ENCODE assay signal across 8 cellular contexts in genomic region chr6:46129301-46129633, GRCh38. TPM values are rescaled to one million over a fixed set of nuclear protein-coding genes. Genes with fewer than 3 reads are reported as not detected.
A peak's percentile ranks its signal among the peaks of the same experiment; 100 is the strongest.
DNase-seq lines count a peak whose midpoint lies in the region; ATAC-seq and TF ChIP-seq lines count a peak whose summit lies in the region.

No MANE protein-coding gene starts in this region.

- no peaks in the 10 kb centered on the region for H3K79me2 ChIP-seq in Karpas-422 (ENCODE audit: low read length)
- H3K79me2 ChIP-seq in neural cell (replicated peaks; ENCODE audit: insufficient read depth, low read length): no peaks in the 10 kb centered on the region

- H3K4me3 ChIP-seq in Caco-2 (ENCODE audit: low read depth, low read length): peak overlapping the region; percentile 61
- H3K4me3 ChIP-seq in Karpas-422 (ENCODE audit: low read length): peak overlapping the region; percentile 76
- H3K4me3 ChIP-seq in ectodermal cell (ENCODE audit: insufficient read depth, low read depth, low read length): peak overlapping the region; percentile 79
- H3K4me3 ChIP-seq in neural cell (ENCODE audit: low read length): peak overlapping the region; percentile 83

- no peaks in the 10 kb centered on the region for H3K9me3 ChIP-seq in Caco-2
- H3K9me3 ChIP-seq in Karpas-422 (ENCODE audit: low read length): no peaks in the 10 kb centered on the region
- H3K9me3 ChIP-seq in ectodermal cell (ENCODE audit: control insufficient read depth, low read length): no peaks in the 10 kb centered on the region
- H3K9me3 ChIP-seq in neural cell (ENCODE audit: low read length): no peaks in the 10 kb centered on the region

- POLR2A ChIA-PET in Caco-2 (lab: Charles Lee): no interaction called here

- no peaks in the 10 kb centered on the region for H3K9me3 Mint-ChIP-seq in Caco-2 (ENCODE audit: unreplicated experiment)

- ATAC-seq in GM21515 (IDR thresholded peaks at IDR 0.05; ENCODE audit: unreplicated experiment): peak; percentile 10

- H3K27ac ChIP-seq in Karpas-422 (ENCODE audit: low read length): no peak overlapping the region
- H3K27ac ChIP-seq in ectodermal cell (ENCODE audit: insufficient read depth, low read depth, low read length, poor library complexity, severe bottlenecking): no peak overlapping the region
- no peak overlapping the region for H3K27ac ChIP-seq in neural cell (ENCODE audit: low read length)

- BruUV-seq in Caco-2 (replicated peaks; lab: Mats Ljungman, UMichigan): no TSS peak

- H3K27me3 ChIP-seq in Caco-2 (replicated peaks; ENCODE audit: control insufficient read depth, insufficient read depth, low read length) (no peaks in the 10 kb centered on the region; the same call in 1 of the 2 replicates), Karpas-422 (ENCODE audit: low read length) (no peaks in the 10 kb centered on the region; the same call in 1 of the 2 replicates), ectodermal cell (ENCODE audit: control insufficient read depth, insufficient read depth, low read length, poor library complexity, severe bottlenecking) (peaks cover 10% of the 10 kb centered on the region), neural cell (ENCODE audit: insufficient read depth, low read depth, low read length) (no peaks in the 10 kb centered on the region)

- TF ChIP-seq EP300 in neural cell (conservative IDR thresholded peaks at IDR 0.05; ENCODE audit: poor library complexity, severe bottlenecking): no peak

- no peaks in the 10 kb centered on the region for H3K36me3 Mint-ChIP-seq in Caco-2 (ENCODE audit: insufficient read depth, unreplicated experiment)

- peak overlapping the region; percentile 64 for H3K9ac ChIP-seq in Karpas-422 (ENCODE audit: low read length)
- peak overlapping the region; percentile 38 for H3K9ac ChIP-seq in neural cell (ENCODE audit: low read length)

- DNase-seq in Caco-2: no peak
- peak; percentile 52 for DNase-seq in Karpas-422
- no peak for DNase-seq in HT-29 (ENCODE audit: low spot score)
- no peak for DNase-seq in hypothalamus (lab: John Stamatoyannopoulos, UW)
- DNase-seq in NCI-H1436 treated with DMSO at 0.1 percent for 48 hours (lab: John Stamatoyannopoulos, UW): no peak

- H3K4me1 ChIP-seq in Caco-2 (no peaks in the 10 kb centered on the region), Karpas-422 (ENCODE audit: low read length) (peaks cover 21% of the 10 kb centered on the region), ectodermal cell (ENCODE audit: control insufficient read depth, insufficient read depth, low read length) (no peaks in the 10 kb centered on the region)

- no peaks in the 10 kb centered on the region for H3F3A ChIP-seq in neural cell (ENCODE audit: insufficient read depth, low read length, poor library complexity, severe bottlenecking)

- H3K27me3 Mint-ChIP-seq in Caco-2 (ENCODE audit: insufficient read depth, unreplicated experiment): peaks cover 4% of the 10 kb centered on the region

- H3K9me2 ChIP-seq in Karpas-422 (replicated peaks; ENCODE audit: insufficient read depth, low read length): no peaks in the 10 kb centered on the region
- no peaks in the 10 kb centered on the region for H3K9me2 ChIP-seq in neural cell (ENCODE audit: insufficient read depth, low read length)

- H3K4me2 ChIP-seq in Karpas-422 (ENCODE audit: low read depth, low read length, poor library complexity, severe bottlenecking): peak overlapping the region; percentile 86
- H3K4me2 ChIP-seq in neural cell (ENCODE audit: low read length): peak overlapping the region; percentile 23

- H2AFZ ChIP-seq in Karpas-422 (ENCODE audit: low read length): peak overlapping the region; percentile 94
- H2AFZ ChIP-seq in neural cell (ENCODE audit: low read depth, low read length): peak overlapping the region; percentile 59

- TF ChIP-seq CTCF in Caco-2 (IDR thresholded peaks at IDR 0.05; ENCODE audit: insufficient read depth in 1 of 2, low read depth in 1 of 2, low read length in 1 of 2, severe bottlenecking in 1 of 2, unreplicated experiment in 1 of 2): no peak
- TF ChIP-seq CTCF in neural cell (IDR thresholded peaks at IDR 0.05; ENCODE audit: poor library complexity, severe bottlenecking): no peak

- H4K20me1 ChIP-seq in Karpas-422 (ENCODE audit: insufficient read depth, low read depth, low read length) (no peaks in the 10 kb centered on the region), neural cell (ENCODE audit: insufficient read depth) (no peaks in the 10 kb centered on the region)

- H3K4me3 Mint-ChIP-seq in Caco-2 (ENCODE audit: unreplicated experiment): peak overlapping the region; percentile 89

- CTCF ChIA-PET in Caco-2 (lab: Charles Lee): interaction anchor here (0.7 to 1.0 kb wide), 2 partner anchors 79 to 171 kb away, joined by 4 to 5 read pairs; no protein-coding TSS in a partner anchor

- H3K4me1 Mint-ChIP-seq in Caco-2 (ENCODE audit: low read depth, unreplicated experiment): no peaks in the 10 kb centered on the region

- H3K27ac Mint-ChIP-seq in Caco-2 (ENCODE audit: unreplicated experiment): peak overlapping the region; percentile 41

- H3K36me3 ChIP-seq in Caco-2 (ENCODE audit: control insufficient read depth, insufficient read depth, low read length): no peaks in the 10 kb centered on the region
- H3K36me3 ChIP-seq in Karpas-422 (ENCODE audit: insufficient read depth, low read length): no peaks in the 10 kb centered on the region
- no peaks in the 10 kb centered on the region for H3K36me3 ChIP-seq in ectodermal cell (ENCODE audit: control insufficient read depth, insufficient read depth, low read length)
- H3K36me3 ChIP-seq in neural cell (ENCODE audit: insufficient read depth, low read length): no peaks in the 10 kb centered on the region

- intact Hi-C loops in Caco-2 (cut with micrococcal nuclease; ENCODE audit: unreplicated experiment): loop anchor here (1.0 kb wide), 1 partner anchor 42 kb away; no protein-coding TSS in a partner anchor

- no peak for TF ChIP-seq RAD21 in neural cell (conservative IDR thresholded peaks at IDR 0.05)

- 13 to 16% methylated on average over 9 of the region's 9 CpGs for WGBS in ectodermal cell, 2 experiments

TF ChIP-seq in neural cell, 6 proteins besides CTCF, POLR2A, EP300 and RAD21:
- TF ChIP-seq TAF1 (IDR thresholded peaks at IDR 0.05; ENCODE audit: low read depth) (no peak), MXI1 (conservative IDR thresholded peaks at IDR 0.05; ENCODE audit: poor library complexity, severe bottlenecking) (no peak), SMC3 (conservative IDR thresholded peaks at IDR 0.05; ENCODE audit: poor library complexity) (no peak), POLR2AphosphoS5 (IDR thresholded peaks at IDR 0.05) (no peak), REST (IDR thresholded peaks at IDR 0.05; ENCODE audit: borderline replicate concordance) (no peak), EZH2 (IDR thresholded peaks at IDR 0.05; ENCODE audit: borderline replicate concordance, insufficient read depth, low read length, poor library complexity, severe bottlenecking) (no peak)

RNA-seq across cellular contexts. Expression of gene ENPP4, which starts 0.5 kb away (rescaled TPM):
- 2.7 TPM in 2 replicates for total RNA-seq in Caco-2 (2022)
- total RNA-seq in Karpas-422 (2014; rRNA removed; shearing (Covaris generic); ENCODE audit: low replicate concordance): 2.5 and 8.6 TPM in 2 replicates
- polyA plus RNA-seq in ectodermal cell (2013, experiment 1 of 4): 9.8 TPM
- 10.4 TPM for polyA plus RNA-seq in ectodermal cell (2013, experiment 2 of 4)
- 10.6 TPM for polyA plus RNA-seq in ectodermal cell (2013, experiment 3 of 4)
- polyA plus RNA-seq in ectodermal cell (2013, experiment 4 of 4): 10.1 TPM
- 19.7 and 24.0 TPM in 2 replicates for polyA plus RNA-seq in neural cell
- 36.8 and 37.7 TPM in 2 replicates for polyA minus RNA-seq in neural cell
- 2.0 and 3.4 TPM in 2 replicates for total RNA-seq in HT-29 (2014; rRNA removed; shearing (Covaris generic))

RNA-seq across cellular contexts. Expression of gene ENPP5, which starts 41.5 kb away (rescaled TPM):
- 1.4 and 2.3 TPM in 2 replicates for total RNA-seq in Caco-2 (2022)
- total RNA-seq in Karpas-422 (2014; rRNA removed; shearing (Covaris generic); ENCODE audit: low replicate concordance): 0.22 TPM in 1 of 2 replicates, not detected in the other
- 5.6 TPM for polyA plus RNA-seq in ectodermal cell (2013, experiment 1 of 4)
- 4.9 TPM for polyA plus RNA-seq in ectodermal cell (2013, experiment 2 of 4)
- 6.0 TPM for polyA plus RNA-seq in ectodermal cell (2013, experiment 3 of 4)
- 5.3 TPM for polyA plus RNA-seq in ectodermal cell (2013, experiment 4 of 4)
- 1.1 and 1.2 TPM in 2 replicates for polyA plus RNA-seq in neural cell
- 1.9 and 2.5 TPM in 2 replicates for polyA minus RNA-seq in neural cell
- 1.4 TPM in 1 of 2 replicates, not detected in the other for total RNA-seq in HT-29 (2014; rRNA removed; shearing (Covaris generic))
